ENCODE assay signal across 16 cellular contexts in the genomic region with DNA sequence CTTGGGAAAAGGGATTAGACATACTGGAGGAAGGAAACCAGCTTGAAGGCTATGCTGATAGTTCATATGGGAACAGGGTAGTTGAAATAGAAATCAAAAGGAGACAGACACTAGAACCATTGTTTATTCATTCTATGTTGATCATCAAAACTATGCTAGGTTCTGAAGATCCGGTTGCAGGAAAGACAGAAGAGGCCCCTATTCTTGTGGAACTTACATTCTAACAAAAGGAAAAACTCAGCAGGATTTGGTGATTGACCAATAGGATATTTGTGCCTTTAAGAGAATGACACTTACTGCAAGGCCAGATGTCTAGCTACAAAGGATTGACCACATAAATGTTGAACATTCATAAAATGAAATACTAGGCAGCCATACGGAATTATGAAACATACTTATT.
DNase-seq lines count a peak whose midpoint lies in the region; ATAC-seq, FAIRE-seq and TF ChIP-seq lines count a peak whose summit lies in the region.
"Had no signal": no experiment of that assay in that cellular context is flagged by ENCODE, and none has a peak within 500 bp of the region (broad histone marks: within the 10 kb centered on the region; RNA-seq: fewer than 3 reads in every experiment).

No MANE protein-coding gene starts in this region.

- no peaks in the 10 kb centered on the region for H4K20me1 ChIP-seq in SK-N-SH (ENCODE audit: insufficient read depth)

- H3K79me2 ChIP-seq in SK-N-SH (ENCODE audit: insufficient read depth) = peaks cover 41% of the 10 kb centered on the region

- 82% methylated on average over 2 of the region's 2 CpGs for WGBS in SK-N-SH (ENCODE audit: low lambda C conversion rate)

- no peaks in the 10 kb centered on the region for H3K9me3 ChIP-seq in SK-N-SH
- H3K9me3 ChIP-seq: lower lobe of right lung had no signal

- TF ChIP-seq RAD21 in SK-N-SH (IDR thresholded peaks at IDR 0.05; ENCODE audit: low read length) = no peak

- H3K4me2 ChIP-seq in SK-N-SH = no peak overlapping the region; the same call in 1 of the 2 replicates

- peak overlapping the region; percentile 46; the same call in 1 of the 2 replicates for H3K9ac ChIP-seq in SK-N-SH

- CTCF ChIA-PET in SK-N-SH (lab: Yijun Ruan, JAX) = interaction anchor here (1.3 kb wide), 1 partner anchor 14 kb away, joined by 3 read pairs; no protein-coding TSS in a partner anchor
- CTCF ChIA-PET in activated CD4-positive, alpha-beta memory T cell treated with anti-CD3 and anti-CD28 coated beads for 36 hours (lab: Charles Lee) = no interaction called here

- intact Hi-C loops in activated CD4-positive, alpha-beta memory T cell treated with anti-CD3 and anti-CD28 coated beads for 36 hours (cut with micrococcal nuclease) = no loop called here

- H3K4me3 Mint-ChIP-seq in activated CD4-positive, alpha-beta memory T cell treated with anti-CD3 and anti-CD28 coated beads for 36 hours = no peak overlapping the region
- H3K4me3 Mint-ChIP-seq: activated CD4-positive, alpha-beta T cell treated with anti-CD3 and anti-CD28 coated beads, Interleukin-2, amount 10 ng/mL, durations not matched to agents 7 days and 5 days had no signal

- no peaks in the 10 kb centered on the region for H3K9me2 ChIP-seq in SK-N-SH

- peak overlapping the region; percentile 53 to 94 for H3K27ac ChIP-seq in SK-N-SH (ENCODE audit: low read depth in 2 of 2, low read length in 1 of 2)
- peak overlapping the region; percentile 98 for H3K27ac ChIP-seq in temporal lobe (ENCODE audit: low read depth, low read length)
- H3K27ac ChIP-seq: lower lobe of right lung had no signal

- no peak for TF ChIP-seq EP300 in SK-N-SH (IDR thresholded peaks at IDR 0.05; ENCODE audit: borderline replicate concordance in 1 of 2, low read depth in 1 of 2, low read length in 1 of 2)

- POLR2A ChIA-PET in SK-N-SH (lab: Yijun Ruan, JAX) = no interaction called here
- POLR2A ChIA-PET in activated CD4-positive, alpha-beta memory T cell treated with anti-CD3 and anti-CD28 coated beads for 36 hours (lab: Charles Lee) = no interaction called here

- no peaks in the 10 kb centered on the region for H3K27me3 ChIP-seq in SK-N-SH (ENCODE audit: insufficient read depth)
- H3K27me3 ChIP-seq in bronchial epithelial cell (ENCODE audit: control insufficient read depth, insufficient read depth, low read length) = no peaks in the 10 kb centered on the region

- H3K36me3 ChIP-seq in SK-N-SH (replicated peaks in 1 of 2; ENCODE audit: control insufficient read depth in 1 of 2, insufficient read depth in 2 of 2, low read length in 1 of 2) (no peaks in the 10 kb centered on the region), bronchial epithelial cell (ENCODE audit: control insufficient read depth, insufficient read depth, low read length) (no peaks in the 10 kb centered on the region)
- H3K36me3 ChIP-seq: lower lobe of right lung had no signal

- H3K36me3 Mint-ChIP-seq in activated CD4-positive, alpha-beta memory T cell treated with anti-CD3 and anti-CD28 coated beads for 36 hours = no peaks in the 10 kb centered on the region

- no peaks in the 10 kb centered on the region for H3K4me1 Mint-ChIP-seq in activated CD4-positive, alpha-beta memory T cell treated with anti-CD3 and anti-CD28 coated beads for 36 hours (ENCODE audit: low read depth)
- H3K4me1 Mint-ChIP-seq: activated CD4-positive, alpha-beta T cell treated with anti-CD3 and anti-CD28 coated beads, Interleukin-2, amount 10 ng/mL, durations not matched to agents 7 days and 5 days had no signal

- ATAC-seq in SK-N-SH treated with all-trans-retinoic acid at 6 μM for 48 hours = no peak
- ATAC-seq in HG03280 (IDR thresholded peaks at IDR 0.05; ENCODE audit: unreplicated experiment) = no peak
- no peak for ATAC-seq in GM18907 (IDR thresholded peaks at IDR 0.05; ENCODE audit: unreplicated experiment)
- ATAC-seq: lower lobe of right lung had no signal

- no peak for FAIRE-seq in bronchial epithelial cell (lab: Jason Lieb, UNC)
- FAIRE-seq: H1 had no signal

- no peaks in the 10 kb centered on the region for H3K27me3 Mint-ChIP-seq in activated CD4-positive, alpha-beta memory T cell treated with anti-CD3 and anti-CD28 coated beads for 36 hours

- TF ChIP-seq CTCF in SK-N-SH (IDR thresholded peaks at IDR 0.05) (no peak), bronchial epithelial cell (IDR thresholded peaks at IDR 0.05; ENCODE audit: insufficient read depth, low read length, severe bottlenecking) (no peak)

- no peak for DNase-seq in SK-N-SH
- peak; percentile 18 for DNase-seq in bronchial epithelial cell (ENCODE audit: low read depth)
- DNase-seq in iris pigment epithelial cell (ENCODE audit: low read depth) = peak; percentile 83
- no peak for DNase-seq in activated CD4-positive, alpha-beta memory T cell treated with anti-CD3 and anti-CD28 coated beads for 36 hours
- DNase-seq: 8988T; activated CD4-positive, alpha-beta T cell treated with anti-CD3 and anti-CD28 coated beads, Interleukin-2, amount 10 ng/mL, durations not matched to agents 7 days and 5 days; activated gamma-delta T cell; DMS 273 treated with DMSO at 0.1 percent for 48 hours; lower lobe of right lung; NCI-H1092 treated with DMSO at 0.1 percent for 48 hours; NCI-H526 treated with DMSO at 0.1 percent for 48 hours had no signal

- H3K4me1 ChIP-seq in SK-N-SH (ENCODE audit: control insufficient read depth in 1 of 2, insufficient read depth in 2 of 2, low read depth in 1 of 2, low read length in 1 of 2) = peaks cover 3 to 44% of the 10 kb centered on the region in 2 experiments; a peak in 3 of 4 replicates
- H3K4me1 ChIP-seq: lower lobe of right lung had no signal

- no peak overlapping the region for H3K27ac Mint-ChIP-seq in activated CD4-positive, alpha-beta memory T cell treated with anti-CD3 and anti-CD28 coated beads for 36 hours
- H3K27ac Mint-ChIP-seq: activated CD4-positive, alpha-beta T cell treated with anti-CD3 and anti-CD28 coated beads, Interleukin-2, amount 10 ng/mL, durations not matched to agents 7 days and 5 days had no signal

- H2AFZ ChIP-seq in SK-N-SH (ENCODE audit: low read depth) = no peak overlapping the region

- H3K9me3 Mint-ChIP-seq in activated CD4-positive, alpha-beta memory T cell treated with anti-CD3 and anti-CD28 coated beads for 36 hours = no peaks in the 10 kb centered on the region
- H3K9me3 Mint-ChIP-seq: activated CD4-positive, alpha-beta T cell treated with anti-CD3 and anti-CD28 coated beads, Interleukin-2, amount 10 ng/mL, durations not matched to agents 7 days and 5 days had no signal

- peaks cover 47% of the 10 kb centered on the region for H3F3A ChIP-seq in SK-N-SH (replicated peaks; ENCODE audit: insufficient read depth)

- H3K4me3 ChIP-seq in SK-N-SH (ENCODE audit: low read depth in 2 of 2, low read length in 1 of 2) (no peak overlapping the region), bronchial epithelial cell (ENCODE audit: low read depth, low read length) (no peak overlapping the region)
- H3K4me3 ChIP-seq: lower lobe of right lung had no signal

TF ChIP-seq in SK-N-SH, 30 proteins besides CTCF, POLR2A, EP300 and RAD21:
- no peak for TF ChIP-seq FOXM1 (IDR thresholded peaks at IDR 0.05; ENCODE audit: low read depth)
- TF ChIP-seq RCOR1 (IDR thresholded peaks at IDR 0.05; ENCODE audit: low read length) = no peak
- no peak for TF ChIP-seq NFIC (IDR thresholded peaks at IDR 0.05; ENCODE audit: borderline replicate concordance)

TF ChIP-seq in SK-N-SH treated with all-trans-retinoic acid at 6 μM for 48 hours, 23 proteins besides CTCF, POLR2A, EP300 and RAD21:
- TF ChIP-seq ZNF8 (CRISPR knock-in tag; IDR thresholded peaks at IDR 0.05) = no peak
- no peak for TF ChIP-seq BACH2 (CRISPR knock-in tag; IDR thresholded peaks at IDR 0.05; ENCODE audit: borderline replicate concordance)
- TF ChIP-seq, protein P1, sequence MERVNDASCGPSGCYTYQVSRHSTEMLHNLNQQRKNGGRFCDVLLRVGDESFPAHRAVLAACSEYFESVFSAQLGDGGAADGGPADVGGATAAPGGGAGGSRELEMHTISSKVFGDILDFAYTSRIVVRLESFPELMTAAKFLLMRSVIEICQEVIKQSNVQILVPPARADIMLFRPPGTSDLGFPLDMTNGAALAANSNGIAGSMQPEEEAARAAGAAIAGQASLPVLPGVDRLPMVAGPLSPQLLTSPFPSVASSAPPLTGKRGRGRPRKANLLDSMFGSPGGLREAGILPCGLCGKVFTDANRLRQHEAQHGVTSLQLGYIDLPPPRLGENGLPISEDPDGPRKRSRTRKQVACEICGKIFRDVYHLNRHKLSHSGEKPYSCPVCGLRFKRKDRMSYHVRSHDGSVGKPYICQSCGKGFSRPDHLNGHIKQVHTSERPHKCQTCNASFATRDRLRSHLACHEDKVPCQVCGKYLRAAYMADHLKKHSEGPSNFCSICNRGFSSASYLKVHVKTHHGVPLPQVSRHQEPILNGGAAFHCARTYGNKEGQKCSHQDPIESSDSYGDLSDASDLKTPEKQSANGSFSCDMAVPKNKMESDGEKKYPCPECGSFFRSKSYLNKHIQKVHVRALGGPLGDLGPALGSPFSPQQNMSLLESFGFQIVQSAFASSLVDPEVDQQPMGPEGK (CRISPR knock-in tag; IDR thresholded peaks at IDR 0.05; ENCODE audit: borderline replicate concordance) = no peak
- TF ChIP-seq RARB (CRISPR knock-in tag; IDR thresholded peaks at IDR 0.05) = no peak
- TF ChIP-seq, protein P2, sequence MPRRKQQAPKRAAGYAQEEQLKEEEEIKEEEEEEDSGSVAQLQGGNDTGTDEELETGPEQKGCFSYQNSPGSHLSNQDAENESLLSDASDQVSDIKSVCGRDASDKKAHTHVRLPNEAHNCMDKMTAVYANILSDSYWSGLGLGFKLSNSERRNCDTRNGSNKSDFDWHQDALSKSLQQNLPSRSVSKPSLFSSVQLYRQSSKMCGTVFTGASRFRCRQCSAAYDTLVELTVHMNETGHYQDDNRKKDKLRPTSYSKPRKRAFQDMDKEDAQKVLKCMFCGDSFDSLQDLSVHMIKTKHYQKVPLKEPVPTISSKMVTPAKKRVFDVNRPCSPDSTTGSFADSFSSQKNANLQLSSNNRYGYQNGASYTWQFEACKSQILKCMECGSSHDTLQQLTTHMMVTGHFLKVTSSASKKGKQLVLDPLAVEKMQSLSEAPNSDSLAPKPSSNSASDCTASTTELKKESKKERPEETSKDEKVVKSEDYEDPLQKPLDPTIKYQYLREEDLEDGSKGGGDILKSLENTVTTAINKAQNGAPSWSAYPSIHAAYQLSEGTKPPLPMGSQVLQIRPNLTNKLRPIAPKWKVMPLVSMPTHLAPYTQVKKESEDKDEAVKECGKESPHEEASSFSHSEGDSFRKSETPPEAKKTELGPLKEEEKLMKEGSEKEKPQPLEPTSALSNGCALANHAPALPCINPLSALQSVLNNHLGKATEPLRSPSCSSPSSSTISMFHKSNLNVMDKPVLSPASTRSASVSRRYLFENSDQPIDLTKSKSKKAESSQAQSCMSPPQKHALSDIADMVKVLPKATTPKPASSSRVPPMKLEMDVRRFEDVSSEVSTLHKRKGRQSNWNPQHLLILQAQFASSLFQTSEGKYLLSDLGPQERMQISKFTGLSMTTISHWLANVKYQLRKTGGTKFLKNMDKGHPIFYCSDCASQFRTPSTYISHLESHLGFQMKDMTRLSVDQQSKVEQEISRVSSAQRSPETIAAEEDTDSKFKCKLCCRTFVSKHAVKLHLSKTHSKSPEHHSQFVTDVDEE (CRISPR knock-in tag; IDR thresholded peaks at IDR 0.05) = no peak
- no peak for TF ChIP-seq TOX (CRISPR knock-in tag; IDR thresholded peaks at IDR 0.05; ENCODE audit: borderline replicate concordance)

Comparison
In these comparisons a context has a peak if more than half of its experiments do, and no peak if none do; other contexts are left out.
1. DNase-seq: peak in bronchial epithelial cell (single experiment) and iris pigment epithelial cell (single experiment); none in SK-N-SH (single experiment) and activated CD4-positive, alpha-beta memory T cell treated with anti-CD3 and anti-CD28 coated beads for 36 hours (single experiment).